Comparison of ENCODE assay signal across 9 cellular contexts in the genomic region with DNA sequence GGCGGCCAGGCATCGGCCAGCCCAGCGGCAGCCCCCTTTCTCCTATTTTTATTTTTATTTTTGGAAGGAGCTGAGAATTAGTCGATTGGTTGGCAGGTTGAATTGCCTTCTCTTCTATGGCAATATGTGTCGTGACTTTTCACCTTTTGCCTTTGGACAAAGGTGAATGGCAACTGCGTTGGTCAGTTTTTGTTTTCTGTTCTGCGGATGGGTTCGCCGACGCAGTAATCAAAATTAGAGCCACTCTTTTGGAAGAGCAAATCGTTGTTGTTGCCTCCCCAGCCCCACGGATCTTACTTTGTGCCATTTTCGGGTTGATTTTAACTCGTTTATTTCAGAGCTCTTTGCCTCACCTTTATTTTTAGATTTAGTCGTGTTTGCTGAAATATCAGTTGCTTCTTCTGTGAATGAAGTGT. TPM values are rescaled to one million over a fixed set of nuclear protein-coding genes. Genes with fewer than 3 reads are reported as not detected.
DNase-seq lines count a peak whose midpoint lies in the region; ATAC-seq, FAIRE-seq and TF ChIP-seq lines count a peak whose summit lies in the region.
"Had no signal": no experiment of that assay in that cellular context is flagged by ENCODE, and none has a peak within 500 bp of the region (broad histone marks: within the 10 kb centered on the region; RNA-seq: fewer than 3 reads in every experiment).

No MANE protein-coding gene starts in this region.

- no peak for TF ChIP-seq CTCF in CD4-positive, alpha-beta T cell (IDR thresholded peaks at IDR 0.05)
- TF ChIP-seq CTCF in Panc1 (IDR thresholded peaks at IDR 0.05) (no peak), osteocyte (IDR thresholded peaks at IDR 0.05) (no peak)

- H3K27me3 ChIP-seq in CD4-positive, alpha-beta T cell (ENCODE audit: control insufficient read depth, insufficient read depth, low read length): peaks cover 65% of the 10 kb centered on the region
- H3K27me3 ChIP-seq in Panc1 (ENCODE audit: control insufficient read depth, insufficient read depth, low read length) (no peaks in the 10 kb centered on the region), esophagus (ENCODE audit: control insufficient read depth in 1 of 2, insufficient read depth in 2 of 2, low read length in 2 of 2) (peaks cover 0 to 24% of the 10 kb centered on the region in 2 donors)

- no peaks in the 10 kb centered on the region for H3K36me3 Mint-ChIP-seq in CD4-positive, alpha-beta T cell (ENCODE audit: low read depth)
- peaks cover 3% of the 10 kb centered on the region for H3K36me3 Mint-ChIP-seq in osteocyte (ENCODE audit: unreplicated experiment)

- POLR2A ChIA-PET in CD4-positive, alpha-beta T cell (lab: Charles Lee): no interaction called here
- POLR2A ChIA-PET in Panc1 (lab: Charles Lee): no interaction called here

- peaks cover 29% of the 10 kb centered on the region for H3K4me1 Mint-ChIP-seq in CD4-positive, alpha-beta T cell (ENCODE audit: low read depth)
- peaks cover 13% of the 10 kb centered on the region for H3K4me1 Mint-ChIP-seq in osteocyte (ENCODE audit: unreplicated experiment)

- in situ Hi-C loops in Panc1 (cut with HindIII; ENCODE audit: low pct_unique_long_range_greater_than_20kb, low sequenced_read_pairs): no loop called here

- FAIRE-seq in HTR-8/SVneo (lab: Jason Lieb, UNC): no peak

- H3K4me1 ChIP-seq in Panc1 (ENCODE audit: control insufficient read depth, insufficient read depth, low read length) (no peaks in the 10 kb centered on the region; the same call in 1 of the 2 replicates), esophagus (ENCODE audit: control insufficient read depth in 2 of 2, insufficient read depth in 2 of 2, low read length in 1 of 2) (peaks cover 4 to 8% of the 10 kb centered on the region in 2 donors)

- H3K4me3 ChIP-seq in Panc1 (ENCODE audit: low read depth in 2 of 2, low read length in 2 of 2) (peak overlapping the region; percentile 30 to 37), esophagus (ENCODE audit: low read depth in 1 of 2, low read length in 2 of 2) (peak overlapping the region; percentile 52 to 59)

- H3K9me3 ChIP-seq in CD4-positive, alpha-beta T cell (ENCODE audit: control insufficient read depth, low read length): no peaks in the 10 kb centered on the region
- H3K9me3 ChIP-seq in Panc1 (ENCODE audit: control insufficient read depth, insufficient read depth, low read depth, low read length) (no peaks in the 10 kb centered on the region), esophagus (ENCODE audit: control insufficient read depth in 2 of 2, insufficient read depth in 1 of 2, low read depth in 1 of 2, low read length in 1 of 2) (no peaks in the 10 kb centered on the region)

- H3K36me3 ChIP-seq in Panc1 (ENCODE audit: control insufficient read depth, insufficient read depth, low read length) (no peaks in the 10 kb centered on the region), esophagus (ENCODE audit: control insufficient read depth in 2 of 2, insufficient read depth in 2 of 2, low read length in 1 of 2) (no peaks in the 10 kb centered on the region)

- BruUV-seq in Panc1 (replicated peaks; lab: Mats Ljungman, UMichigan): no TSS peak

- H3K4me3 Mint-ChIP-seq in CD4-positive, alpha-beta T cell: peak overlapping the region; percentile 77
- H3K4me3 Mint-ChIP-seq in osteocyte (ENCODE audit: unreplicated experiment): peak overlapping the region; percentile 21

- CTCF ChIA-PET in CD4-positive, alpha-beta T cell (lab: Charles Lee): no interaction called here
- CTCF ChIA-PET in Panc1 (lab: Charles Lee): no interaction called here

- H3K27me3 Mint-ChIP-seq in CD4-positive, alpha-beta T cell: peaks cover 72% of the 10 kb centered on the region
- H3K27me3 Mint-ChIP-seq in osteocyte (ENCODE audit: unreplicated experiment): peaks cover 65% of the 10 kb centered on the region

- H3K27ac ChIP-seq in CD4-positive, alpha-beta T cell (ENCODE audit: low read depth, low read length): no peak overlapping the region
- H3K27ac ChIP-seq in Panc1 (ENCODE audit: low read length) (peak overlapping the region; percentile 5; the same call in 1 of the 2 replicates), esophagus (ENCODE audit: low read depth in 2 of 2, low read length in 1 of 2) (no peak overlapping the region)

- intact Hi-C loops in CD4-positive, alpha-beta T cell (cut with DNase I, micrococcal nuclease): no loop called here
- intact Hi-C loops in Panc1 (cut with micrococcal nuclease; ENCODE audit: unreplicated experiment): no loop called here
- intact Hi-C loops in posterior vena cava (cut with DNase I): no loop called here

- H3K27ac Mint-ChIP-seq in CD4-positive, alpha-beta T cell: no peak overlapping the region
- no peak overlapping the region for H3K27ac Mint-ChIP-seq in osteocyte (ENCODE audit: unreplicated experiment)

- no peak for DNase-seq in CD4-positive, alpha-beta T cell
- no peak for DNase-seq in Panc1 (ENCODE audit: low read depth, low spot score)
- no peak for DNase-seq in osteocyte (ENCODE audit: extremely low spot score, unreplicated experiment)
- DNase-seq in NCI-H1694 (lab: John Stamatoyannopoulos, UW): no peak
- DNase-seq in posterior vena cava (ENCODE audit: low spot score): no peak
- DNase-seq in HTR-8/SVneo (ENCODE audit: insufficient read length, low spot score): no peak
- DNase-seq: NCI-H187 had no signal

- ATAC-seq in CD4-positive, alpha-beta T cell (ENCODE audit: poor library complexity): no peak
- ATAC-seq in Panc1 (no peak), HG03469 (IDR thresholded peaks at IDR 0.05; ENCODE audit: unreplicated experiment) (no peak)

- no peaks in the 10 kb centered on the region for H3K9me3 Mint-ChIP-seq in CD4-positive, alpha-beta T cell
- no peaks in the 10 kb centered on the region for H3K9me3 Mint-ChIP-seq in osteocyte (ENCODE audit: unreplicated experiment)

- WGBS in esophagus, 2 donors: 5 to 6% methylated on average over 15 of the region's 15 CpGs

RNA-seq across cellular contexts. Expression of a gene that starts 1.5 kb away (rescaled TPM):
- not detected for total RNA-seq in CD4-positive, alpha-beta T cell
- total RNA-seq in Panc1 (2021; ENCODE audit: unreplicated experiment) (3.6 TPM), osteocyte (0.24 and 0.63 TPM in 2 replicates), posterior vena cava (under 1 TPM; 0.24 to 0.56 TPM)
- polyA plus RNA-seq in Panc1 (2012; ENCODE audit: insufficient read length): 1.8 TPM
- under 1 TPM; 0.09 to 0.33 TPM for polyA plus RNA-seq in esophagus
